Comparison of ENCODE assay signal across 8 cellular contexts in genomic region chr3:136750922-136751258, GRCh38. TPM values are rescaled to one million over a fixed set of nuclear protein-coding genes. Genes with fewer than 3 reads are reported as not detected.
DNase-seq lines count a peak whose midpoint lies in the region; ATAC-seq and TF ChIP-seq lines count a peak whose summit lies in the region.

No MANE protein-coding gene starts in this region.

- peak overlapping the region; percentile 74 for H2AFZ ChIP-seq in ACC112 (ENCODE audit: low read length, unreplicated experiment)

- peak overlapping the region; percentile 90 for H3K9ac ChIP-seq in HUES48 (ENCODE audit: low read depth, low read length)
- peak overlapping the region; percentile 85 for H3K9ac ChIP-seq in mucosa of rectum (ENCODE audit: low read depth in 1 of 2, low read length in 2 of 2)

- H3K27ac ChIP-seq in ACC112 (ENCODE audit: low read depth, low read length) (peak overlapping the region; percentile 95), HUES48 (ENCODE audit: low read depth, low read length) (peak overlapping the region; percentile 100), mucosa of rectum (ENCODE audit: low read depth in 2 of 2, low read length in 2 of 2) (peak overlapping the region; percentile 93 to 94)

- H3K27me3 ChIP-seq in ACC112 (ENCODE audit: insufficient read depth, low read length) (no peaks in the 10 kb centered on the region), HUES48 (ENCODE audit: control insufficient read depth, insufficient read depth, low read length) (no peaks in the 10 kb centered on the region), mucosa of rectum (ENCODE audit: control insufficient read depth in 2 of 2, insufficient read depth in 2 of 2, low read length in 2 of 2) (no peaks in the 10 kb centered on the region)

- no peaks in the 10 kb centered on the region for H3K9me3 Mint-ChIP-seq in chondrocyte (ENCODE audit: low read depth)

- ATAC-seq in HG03442 (IDR thresholded peaks at IDR 0.05; ENCODE audit: unreplicated experiment) (no peak), HG02840 (IDR thresholded peaks at IDR 0.05; ENCODE audit: low FRiP score, unreplicated experiment) (no peak), GM18873 (IDR thresholded peaks at IDR 0.05; ENCODE audit: low FRiP score, unreplicated experiment) (no peak)

- H3K4me3 Mint-ChIP-seq in chondrocyte (ENCODE audit: unreplicated experiment), result peak overlapping the region; percentile 75

- no peaks in the 10 kb centered on the region for H3K36me3 Mint-ChIP-seq in chondrocyte (ENCODE audit: low read depth)

- peaks cover 51% of the 10 kb centered on the region for H3K4me1 Mint-ChIP-seq in chondrocyte (ENCODE audit: low read depth)

- peaks cover 24% of the 10 kb centered on the region for H3K4me1 ChIP-seq in ACC112 (ENCODE audit: control insufficient read depth, insufficient read depth, low read length, unreplicated experiment)
- H3K4me1 ChIP-seq in HUES48 (ENCODE audit: control insufficient read depth, insufficient read depth, low read length), result peaks cover 28% of the 10 kb centered on the region
- peaks cover 17 to 19% of the 10 kb centered on the region in 2 donors for H3K4me1 ChIP-seq in mucosa of rectum (ENCODE audit: control insufficient read depth in 2 of 2, insufficient read depth in 2 of 2, low read length in 2 of 2)

- no peak for TF ChIP-seq CTCF in chondrocyte (IDR thresholded peaks at IDR 0.05)

- H3K79me2 ChIP-seq in ACC112 (ENCODE audit: control insufficient read depth, insufficient read depth, low read length, unreplicated experiment), result peaks cover 52% of the 10 kb centered on the region

- H3K27ac Mint-ChIP-seq in chondrocyte (ENCODE audit: unreplicated experiment), result peak overlapping the region; percentile 95

- peak overlapping the region; percentile 88 for H3K4me3 ChIP-seq in ACC112 (ENCODE audit: low read depth, low read length)
- H3K4me3 ChIP-seq in HUES48 (ENCODE audit: low read depth, low read length), result peak overlapping the region; percentile 80
- peak overlapping the region; percentile 82 to 87 for H3K4me3 ChIP-seq in mucosa of rectum (ENCODE audit: low read length in 2 of 2)

- H3K36me3 ChIP-seq in ACC112 (ENCODE audit: insufficient read depth, low read length) (no peaks in the 10 kb centered on the region), HUES48 (ENCODE audit: control insufficient read depth, insufficient read depth, low read length) (no peaks in the 10 kb centered on the region), mucosa of rectum (ENCODE audit: control insufficient read depth in 2 of 2, insufficient read depth in 2 of 2, low read length in 2 of 2) (no peaks in the 10 kb centered on the region)

- no peaks in the 10 kb centered on the region for H3K27me3 Mint-ChIP-seq in chondrocyte (ENCODE audit: low read depth)

- H3K9me3 ChIP-seq in HUES48 (ENCODE audit: control insufficient read depth, insufficient read depth, low read length) (no peaks in the 10 kb centered on the region), mucosa of rectum (ENCODE audit: control insufficient read depth in 2 of 2, low read length in 2 of 2) (no peaks in the 10 kb centered on the region)

- DNase-seq in chondrocyte (ENCODE audit: low spot score), result no peak
- no peak for DNase-seq in activated effector memory CD4-positive, alpha-beta T cell treated with anti-CD3 and anti-CD28 coated beads, Interleukin-2, amount 50 U/mL, for 16 hours

RNA-seq across cellular contexts. Expression of gene STAG1, which starts 1.3 kb away (rescaled TPM):
- total RNA-seq in chondrocyte, result 39.8 to 46.0 TPM (median 40.9 TPM) in 3 replicates
